ENCODE assay signal across 20 cellular contexts in genomic region chr19:7764157-7764556, GRCh38. TPM values are rescaled to one million over a fixed set of nuclear protein-coding genes. Genes with fewer than 3 reads are reported as not detected.
"Had no signal": no experiment of that assay in that cellular context is flagged by ENCODE, and none has a peak within 500 bp of the region (broad histone marks: within the 10 kb centered on the region; RNA-seq: fewer than 3 reads in every experiment).

No MANE protein-coding gene starts in this region.

RNA-seq across cellular contexts. Expression of gene CLEC4M, which starts 1.1 kb away (rescaled TPM):
- total RNA-seq: activated CD4-positive, alpha-beta memory T cell treated with anti-CD3 and anti-CD28 coated beads for 36 hours; activated CD4-positive, alpha-beta T cell treated with anti-CD3 and anti-CD28 coated beads, Interleukin-2, amount 10 ng/mL, durations not matched to agents 24 days and 14 days; activated CD8-positive, alpha-beta memory T cell treated with anti-CD3 and anti-CD28 coated beads for 36 hours; activated CD8-positive, alpha-beta T cell treated with anti-CD3 and anti-CD28 coated beads for 36 hours; activated naive CD4-positive, alpha-beta T cell treated with anti-CD3 and anti-CD28 coated beads for 36 hours; activated naive CD4-positive, alpha-beta T cell treated with anti-CD3 and anti-CD28 coated beads, Interleukin-2, amount 50 U/mL, for 72 hours; activated naive CD8-positive, alpha-beta T cell treated with anti-CD3 and anti-CD28 coated beads for 36 hours; activated T-cell treated with anti-CD3 and anti-CD28 coated beads, Interleukin-2, amount 50 U/mL, for 4 hours; activated T-cell treated with anti-CD3 and anti-CD28 coated beads, Interleukin-2, amount 50 U/mL, for 72 hours; activated T-helper 1 cell treated with anti-CD3 and anti-CD28 coated beads, Interleukin-12 subunit alpha, Interleukin-12 subunit beta, Interleukin-2, Interleukin-4 antibody, amounts not matched to agents 30 ng/mL and 10 ng/mL and 1 ng/mL, durations not matched to agents 14 hours and 24 hours and 36 hours; activated T-helper 17 cell treated with anti-CD3 and anti-CD28 coated beads, Interleukin-2, amount 50 U/mL, for 72 hours; aorta; astrocyte; body of pancreas; cardiac septum; cerebellum; T-helper 1 cell treated with Interleukin-12 subunit alpha and Interleukin-12 subunit beta and Interleukin-4 antibody, amounts not matched to agents 30 ng/mL and 1 ng/mL, for 36 hours; T-helper 2 cell treated with Interferon-gamma antibody and Interleukin-4, amounts not matched to agents 100 ng/mL and 5 ng/mL, for 36 hours; WTC11 had no signal

RNA-seq across cellular contexts. Expression of gene CD209, which starts 16.8 kb away (rescaled TPM):
- total RNA-seq: activated CD4-positive, alpha-beta memory T cell treated with anti-CD3 and anti-CD28 coated beads for 36 hours; activated CD4-positive, alpha-beta T cell treated with anti-CD3 and anti-CD28 coated beads, Interleukin-2, amount 10 ng/mL, durations not matched to agents 24 days and 14 days; activated CD8-positive, alpha-beta memory T cell treated with anti-CD3 and anti-CD28 coated beads for 36 hours; activated CD8-positive, alpha-beta T cell treated with anti-CD3 and anti-CD28 coated beads for 36 hours; activated naive CD4-positive, alpha-beta T cell treated with anti-CD3 and anti-CD28 coated beads for 36 hours; activated naive CD4-positive, alpha-beta T cell treated with anti-CD3 and anti-CD28 coated beads, Interleukin-2, amount 50 U/mL, for 72 hours; activated naive CD8-positive, alpha-beta T cell treated with anti-CD3 and anti-CD28 coated beads for 36 hours; activated T-cell treated with anti-CD3 and anti-CD28 coated beads, Interleukin-2, amount 50 U/mL, for 4 hours; activated T-cell treated with anti-CD3 and anti-CD28 coated beads, Interleukin-2, amount 50 U/mL, for 72 hours; activated T-helper 1 cell treated with anti-CD3 and anti-CD28 coated beads, Interleukin-12 subunit alpha, Interleukin-12 subunit beta, Interleukin-2, Interleukin-4 antibody, amounts not matched to agents 30 ng/mL and 10 ng/mL and 1 ng/mL, durations not matched to agents 14 hours and 24 hours and 36 hours; activated T-helper 17 cell treated with anti-CD3 and anti-CD28 coated beads, Interleukin-2, amount 50 U/mL, for 72 hours; astrocyte; T-helper 1 cell treated with Interleukin-12 subunit alpha and Interleukin-12 subunit beta and Interleukin-4 antibody, amounts not matched to agents 30 ng/mL and 1 ng/mL, for 36 hours; T-helper 17 cell; T-helper 2 cell treated with Interferon-gamma antibody and Interleukin-4, amounts not matched to agents 100 ng/mL and 5 ng/mL, for 36 hours; WTC11 had no signal

RNA-seq across cellular contexts. Expression of gene CLEC4G, which starts 32.2 kb away (rescaled TPM):
- total RNA-seq: activated CD4-positive, alpha-beta memory T cell treated with anti-CD3 and anti-CD28 coated beads for 36 hours; activated CD4-positive, alpha-beta T cell treated with anti-CD3 and anti-CD28 coated beads, Interleukin-2, amount 10 ng/mL, durations not matched to agents 24 days and 14 days; activated CD8-positive, alpha-beta memory T cell treated with anti-CD3 and anti-CD28 coated beads for 36 hours; activated CD8-positive, alpha-beta T cell treated with anti-CD3 and anti-CD28 coated beads for 36 hours; activated naive CD4-positive, alpha-beta T cell treated with anti-CD3 and anti-CD28 coated beads for 36 hours; activated naive CD4-positive, alpha-beta T cell treated with anti-CD3 and anti-CD28 coated beads, Interleukin-2, amount 50 U/mL, for 72 hours; activated naive CD8-positive, alpha-beta T cell treated with anti-CD3 and anti-CD28 coated beads for 36 hours; activated T-cell treated with anti-CD3 and anti-CD28 coated beads, Interleukin-2, amount 50 U/mL, for 4 hours; activated T-cell treated with anti-CD3 and anti-CD28 coated beads, Interleukin-2, amount 50 U/mL, for 72 hours; activated T-helper 1 cell treated with anti-CD3 and anti-CD28 coated beads, Interleukin-12 subunit alpha, Interleukin-12 subunit beta, Interleukin-2, Interleukin-4 antibody, amounts not matched to agents 30 ng/mL and 10 ng/mL and 1 ng/mL, durations not matched to agents 14 hours and 24 hours and 36 hours; activated T-helper 17 cell treated with anti-CD3 and anti-CD28 coated beads, Interleukin-2, amount 50 U/mL, for 72 hours; astrocyte; T-helper 1 cell treated with Interleukin-12 subunit alpha and Interleukin-12 subunit beta and Interleukin-4 antibody, amounts not matched to agents 30 ng/mL and 1 ng/mL, for 36 hours; T-helper 17 cell; T-helper 2 cell treated with Interferon-gamma antibody and Interleukin-4, amounts not matched to agents 100 ng/mL and 5 ng/mL, for 36 hours had no signal
